ENCODE assay signal across 26 cellular contexts in the genomic region with DNA sequence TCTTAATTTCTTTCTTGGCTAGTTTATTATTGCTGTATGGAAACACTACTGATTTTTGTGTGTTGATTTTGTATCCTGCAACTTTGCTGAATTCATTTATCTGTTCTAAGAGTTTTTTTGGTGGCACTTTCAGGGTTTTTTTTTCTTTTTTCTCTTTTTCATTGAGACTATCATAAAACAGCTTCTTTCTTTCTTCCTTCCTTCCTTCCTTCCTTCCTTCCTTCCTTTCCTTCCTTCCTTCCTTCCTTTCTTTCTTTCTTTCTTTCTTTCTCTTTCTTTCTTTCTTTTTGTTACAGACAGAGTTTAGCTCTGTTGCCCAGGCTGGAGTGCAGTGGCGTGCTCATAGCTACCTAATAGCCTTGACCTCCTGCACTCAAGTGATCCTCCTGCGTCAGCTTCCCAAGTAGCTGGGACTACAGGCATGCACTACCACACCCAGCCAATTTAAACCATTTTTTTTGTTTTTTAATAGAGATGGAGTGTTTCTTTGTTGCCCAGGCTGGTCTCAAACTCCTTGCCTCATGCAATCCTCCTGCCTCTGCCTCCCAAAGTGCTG.
"Had no signal": no experiment of that assay in that cellular context is flagged by ENCODE, and none has a peak within 500 bp of the region (broad histone marks: within the 10 kb centered on the region; RNA-seq: fewer than 3 reads in every experiment).

No MANE protein-coding gene starts in this region.

- H3K9me3 ChIP-seq: colonic mucosa, esophagus squamous epithelium, gastroesophageal sphincter, lower lobe of right lung, mucosa of descending colon had no signal

- H3K27ac ChIP-seq: colonic mucosa, epithelial cell of prostate, esophagus squamous epithelium, foreskin keratinocyte, gastroesophageal sphincter, heart left ventricle, hepatocyte, lower lobe of right lung had no signal

- FAIRE-seq: endometrium, frontal cortex, kidney had no signal

- DNase-seq: colonic mucosa; cortex of kidney; effector CD8-positive, alpha-beta T cell; effector memory CD8-positive, alpha-beta T cell; endodermal cell; erythroblast; esophagus squamous epithelium; foreskin keratinocyte; heart left ventricle; hypothalamus; immature natural killer cell; islet precursor cell; kidney; kidney glomerular epithelial cell; left colon; left ventricle myocardium superior; lower lobe of right lung; mesenchymal stem cell; mucosa of descending colon had no signal

- H3K4me3 ChIP-seq: colonic mucosa, esophagus squamous epithelium, gastroesophageal sphincter, heart left ventricle, hepatocyte, lower lobe of right lung, mucosa of descending colon had no signal

- H3K4me1 ChIP-seq: colonic mucosa, esophagus squamous epithelium, foreskin keratinocyte, gastroesophageal sphincter, heart left ventricle, lower lobe of right lung had no signal

- H3K36me3 ChIP-seq: colonic mucosa, esophagus squamous epithelium, gastroesophageal sphincter, heart left ventricle, lower lobe of right lung had no signal

- H2AFZ ChIP-seq: hepatocyte had no signal

- H3K79me2 ChIP-seq: hepatocyte had no signal

- H3K27me3 ChIP-seq: colonic mucosa, esophagus squamous epithelium, gastroesophageal sphincter, heart left ventricle had no signal

- H3K4me2 ChIP-seq: hepatocyte had no signal

- ATAC-seq: effector memory CD8-positive, alpha-beta T cell; esophagus mucosa; foreskin keratinocyte; gastroesophageal sphincter; heart left ventricle; left colon; left lobe of liver; left ventricle myocardium superior; lower lobe of right lung; mucosa of descending colon had no signal
